8 cellular contexts compared by ENCODE assay signal in the genomic region with DNA sequence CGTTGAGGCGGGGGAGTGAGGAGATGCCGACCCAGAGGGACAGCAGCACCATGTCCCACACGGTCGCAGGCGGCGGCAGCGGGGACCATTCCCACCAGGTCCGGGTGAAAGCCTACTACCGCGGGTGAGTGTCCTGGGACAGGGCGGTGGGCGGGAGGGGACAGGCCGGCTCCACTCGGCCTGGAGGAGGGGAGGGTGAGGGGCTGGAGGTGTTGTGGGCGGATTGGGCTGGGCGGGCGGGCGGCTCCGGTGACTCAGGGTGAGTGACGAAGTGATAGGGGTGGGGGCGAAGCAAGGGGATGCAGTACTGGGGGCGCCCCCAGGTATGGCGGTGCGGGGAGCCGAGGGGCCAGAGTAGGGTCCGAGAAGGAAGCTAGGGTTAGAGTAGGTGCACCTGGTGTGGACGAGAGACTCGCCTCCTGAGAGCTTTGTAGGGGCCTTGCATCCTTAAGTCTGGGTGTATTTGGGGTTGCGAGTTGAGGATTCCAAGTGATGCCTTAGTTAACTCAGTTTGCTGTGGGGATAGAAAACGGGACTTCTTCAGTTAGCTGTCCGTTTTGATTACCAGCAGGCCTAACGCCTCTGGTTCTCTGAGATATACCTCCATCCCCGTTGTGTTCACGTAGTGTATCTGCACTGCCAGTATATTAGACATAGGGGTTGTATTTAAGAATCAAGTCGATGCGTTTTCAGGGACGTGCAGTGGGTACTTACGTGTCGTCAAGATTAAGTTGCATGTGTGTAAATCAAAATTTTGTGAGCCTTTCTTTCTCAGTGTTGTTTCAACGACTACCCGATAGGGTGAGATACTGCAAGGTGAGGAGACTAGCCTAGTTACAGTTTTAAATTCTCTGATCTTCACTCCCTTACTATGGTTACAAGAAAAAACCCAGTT. TPM values are rescaled to one million over a fixed set of nuclear protein-coding genes. Genes with fewer than 3 reads are reported as not detected.
DNase-seq lines count a peak whose midpoint lies in the region; ATAC-seq, FAIRE-seq and TF ChIP-seq lines count a peak whose summit lies in the region.

No MANE protein-coding gene starts in this region.

- peaks cover 11% of the 10 kb centered on the region for H3K4me1 ChIP-seq in OCI-LY7 (ENCODE audit: insufficient read depth, low read length, poor library complexity, severe bottlenecking)
- H3K4me1 ChIP-seq in pancreas = peaks cover 0 to 2% (median 0%) of the 10 kb centered on the region in 3 donors
- peaks cover 9% of the 10 kb centered on the region for H3K4me1 ChIP-seq in upper lobe of right lung

- peaks cover 50% of the 10 kb centered on the region for H3K4me1 Mint-ChIP-seq in activated naive CD4-positive, alpha-beta T cell treated with anti-CD3 and anti-CD28 coated beads, Interleukin-2, amount 50 U/mL, for 24 hours

- H3K27ac ChIP-seq in OCI-LY7 (ENCODE audit: low read depth, low read length, poor library complexity, severe bottlenecking) (peak overlapping the region; percentile 39), pancreas (peak overlapping the region; percentile 89 to 95 (median 92)), upper lobe of right lung (peak overlapping the region; percentile 97)

- peak overlapping the region; percentile 76 for H3K27ac Mint-ChIP-seq in activated naive CD4-positive, alpha-beta T cell treated with anti-CD3 and anti-CD28 coated beads, Interleukin-2, amount 50 U/mL, for 24 hours

- 1% methylated on average over 31 to 42 of the region's 42 CpGs for WGBS in pancreas, 2 donors

- H3K36me3 Mint-ChIP-seq in activated naive CD4-positive, alpha-beta T cell treated with anti-CD3 and anti-CD28 coated beads, Interleukin-2, amount 50 U/mL, for 24 hours = no peaks in the 10 kb centered on the region

- H3K4me2 ChIP-seq in OCI-LY7 (ENCODE audit: low read length) = peak overlapping the region; percentile 82

- no peak for FAIRE-seq in pancreas (lab: Jason Lieb, UNC)

- H3K4me3 ChIP-seq in AG09309 (ENCODE audit: control insufficient read depth, low read depth, low read length) (peak overlapping the region; percentile 83), OCI-LY7 (ENCODE audit: low read depth, low read length, poor library complexity, severe bottlenecking) (peak overlapping the region; percentile 71), pancreas (peak overlapping the region; percentile 74 to 93 (median 78)), upper lobe of right lung (peak overlapping the region; percentile 90)

- H3K9me2 ChIP-seq in OCI-LY7 (ENCODE audit: insufficient read depth, low read length) = no peaks in the 10 kb centered on the region

- peak overlapping the region; percentile 90 for H3K4me3 Mint-ChIP-seq in activated naive CD4-positive, alpha-beta T cell treated with anti-CD3 and anti-CD28 coated beads, Interleukin-2, amount 50 U/mL, for 24 hours

- BruUV-seq in OCI-LY7 (replicated peaks; lab: Mats Ljungman, UMichigan) = no TSS peak

- intact Hi-C loops in OCI-LY7 (cut with micrococcal nuclease; ENCODE audit: unreplicated experiment) = loop anchor here (5.0 kb wide), 1 partner anchor 134 kb away; a partner anchor contains a TSS
- intact Hi-C loops in cardiac septum (cut with DNase I) = loop anchor here (5.0 kb wide), 2 partner anchors 41 to 134 kb away; a partner anchor contains a TSS
- intact Hi-C loops in pancreas (cut with DNase I) = no loop called here
- intact Hi-C loops in upper lobe of right lung (cut with DNase I) = no loop called here

- CTCF ChIA-PET in OCI-LY7 (lab: Charles Lee; ENCODE audit: unreplicated experiment) = no interaction called here

- TF ChIP-seq CTCF in AG09309 (IDR thresholded peaks at IDR 0.05; ENCODE audit: control insufficient read depth, insufficient read depth, low read depth, low read length, missing control alignments) (no peak), OCI-LY7 (conservative IDR thresholded peaks at IDR 0.05; ENCODE audit: low read length) (peak; percentile 47), pancreas (IDR thresholded peaks at IDR 0.05) (no peak), upper lobe of right lung (IDR thresholded peaks at IDR 0.05) (peak; percentile 20)

- H3K36me3 ChIP-seq in OCI-LY7 (ENCODE audit: insufficient read depth, low read length) (no peaks in the 10 kb centered on the region), pancreas (no peaks in the 10 kb centered on the region), upper lobe of right lung (no peaks in the 10 kb centered on the region)

- peaks cover 5% of the 10 kb centered on the region for H3K9me3 ChIP-seq in OCI-LY7 (ENCODE audit: low read length)
- no peaks in the 10 kb centered on the region for H3K9me3 ChIP-seq in pancreas
- no peaks in the 10 kb centered on the region for H3K9me3 ChIP-seq in upper lobe of right lung

- POLR2A ChIA-PET in OCI-LY7 (lab: Charles Lee) = interaction anchor here (0.5 to 1.4 kb wide), 6 partner anchors 9 to 416 kb away, joined by 3 to 6 read pairs (median 4); a partner anchor contains a TSS

- H3K27me3 Mint-ChIP-seq in activated naive CD4-positive, alpha-beta T cell treated with anti-CD3 and anti-CD28 coated beads, Interleukin-2, amount 50 U/mL, for 24 hours = no peaks in the 10 kb centered on the region

- peaks cover 45% of the 10 kb centered on the region for H3K79me2 ChIP-seq in OCI-LY7 (ENCODE audit: insufficient read depth, low read depth, low read length)

- H3K9me3 Mint-ChIP-seq in activated naive CD4-positive, alpha-beta T cell treated with anti-CD3 and anti-CD28 coated beads, Interleukin-2, amount 50 U/mL, for 24 hours = no peaks in the 10 kb centered on the region

- H4K20me1 ChIP-seq in OCI-LY7 (ENCODE audit: insufficient read depth, low read length) = 0 out of 2 replicates have a peak, but pooled peaks cover 5% of the 10 kb centered on the region

- ATAC-seq in GM18511 (IDR thresholded peaks at IDR 0.05; ENCODE audit: unreplicated experiment) (peak; percentile 42), HG03097 (IDR thresholded peaks at IDR 0.05; ENCODE audit: low FRiP score, unreplicated experiment) (peak; percentile 26), pancreas (peak; percentile 45 to 57 (median 54)), upper lobe of right lung (peak; percentile 59)

- H3K27me3 ChIP-seq in pancreas = no peaks in the 10 kb centered on the region
- no peaks in the 10 kb centered on the region for H3K27me3 ChIP-seq in upper lobe of right lung

- H2AFZ ChIP-seq in OCI-LY7 (ENCODE audit: low read length) = peak overlapping the region; percentile 95

- DNase-seq in AG09309 (ENCODE audit: low read depth) (no peak), OCI-LY7 (ENCODE audit: low spot score) (peak; percentile 63), cardiac septum (ENCODE audit: low spot score) (peak; percentile 76), pancreas (peak in 5 of 6 donors; percentile 15 to 77 (median 42)), upper lobe of right lung (no peak)

RNA-seq across cellular contexts. Expression of a gene that starts 0.7 kb away (rescaled TPM):
- total RNA-seq in OCI-LY7 (2014; rRNA removed; shearing (Covaris generic)) = 27.6 and 28.9 TPM in 2 replicates
- total RNA-seq in OCI-LY7 (2022) (36.2 and 38.3 TPM in 2 replicates), cardiac septum (14.3 TPM), pancreas (10 to 100 TPM in 5 of 6 donors, 1 to 10 TPM in 1; 7.7 to 14.2 (median 10.7) TPM), upper lobe of right lung (43.2 TPM)
- polyA plus RNA-seq in pancreas = 1 to 10 TPM; 3.5 to 8.1 TPM

RNA-seq across cellular contexts. Expression of a gene that starts 41.4 kb away (rescaled TPM):
- total RNA-seq in OCI-LY7 (2014; rRNA removed; shearing (Covaris generic)) = 36.1 and 40.6 TPM in 2 replicates
- total RNA-seq in OCI-LY7 (2022) = 89.7 and 104 TPM in 2 replicates
- 57.0 TPM for total RNA-seq in cardiac septum
- total RNA-seq in pancreas = 10 to 100 TPM; 22.8 to 38.0 (median 26.9) TPM
- 1 to 10 TPM; 5.5 to 7.0 TPM for polyA plus RNA-seq in pancreas
- 84.4 TPM for total RNA-seq in upper lobe of right lung

Comparison
In these comparisons a context has a peak if more than half of its experiments do, and no peak if none do; other contexts are left out.
1. DNase-seq: peak in OCI-LY7 (single experiment), cardiac septum (single experiment) and pancreas (5 of 6); none in AG09309 (single experiment) and upper lobe of right lung (single experiment).
2. CTCF ChIP-seq: peak in OCI-LY7 (single experiment) and upper lobe of right lung (single experiment); none in AG09309 (single experiment) and pancreas (0 of 4).
3. H3K27ac ChIP-seq: peak in every context shown above with its lines; median percentile 97 in upper lobe of right lung; 92 in pancreas; 39 in OCI-LY7.
4. intact Hi-C loops: an anchor here in OCI-LY7 (5.0 kb wide) and cardiac septum (5.0 kb wide); none called in pancreas and upper lobe of right lung.
5. Peak in every context shown above with its lines, with median percentiles within 50 percentile points of each other: H3K4me3 ChIP-seq and ATAC-seq.